ENCODE assay signal across 12 cellular contexts in genomic region chr17:44083250-44083849, GRCh38. TPM values are rescaled to one million over a fixed set of nuclear protein-coding genes. Genes with fewer than 3 reads are reported as not detected.
DNase-seq lines count a peak whose midpoint lies in the region; ATAC-seq and TF ChIP-seq lines count a peak whose summit lies in the region.
"Had no signal": no experiment of that assay in that cellular context is flagged by ENCODE, and none has a peak within 500 bp of the region (broad histone marks: within the 10 kb centered on the region; RNA-seq: fewer than 3 reads in every experiment).

No MANE protein-coding gene starts in this region.

- peak; percentile 27 for TF ChIP-seq CTCF in AG04449 (IDR thresholded peaks at IDR 0.05; ENCODE audit: insufficient read depth, low read length, missing control alignments)
- peak; percentile 32 for TF ChIP-seq CTCF in GM13977 (IDR thresholded peaks at IDR 0.05; ENCODE audit: extremely low read depth, insufficient read depth, missing control alignments)
- no peak for TF ChIP-seq CTCF in glutamatergic neuron (IDR thresholded peaks at IDR 0.05; ENCODE audit: partially characterized antibody, unreplicated experiment)

- no peak overlapping the region for H3K4me3 ChIP-seq in AG04449 (ENCODE audit: low read depth, low read length)
- H3K4me3 ChIP-seq: testis had no signal

- no peak overlapping the region for H3K4me3 Mint-ChIP-seq in glutamatergic neuron (ENCODE audit: unreplicated experiment)

- CTCF ChIA-PET in AG04449 (lab: Yijun Ruan, JAX) = interaction anchor here (0.7 to 6.2 kb wide), 9 partner anchors 10 to 85 kb away, joined by 3 to 39 read pairs (median 4); partner anchors contain the start of gene G6PC3

- H3K27me3 Mint-ChIP-seq in glutamatergic neuron (ENCODE audit: unreplicated experiment) = peaks cover 8% of the 10 kb centered on the region

- POLR2A ChIA-PET in AG04449 (lab: Yijun Ruan, JAX) = interaction anchor here (1.4 kb wide), 1 partner anchor 40 kb away, joined by 4 read pairs; the partner anchor contains the start of gene HDAC5

- peak overlapping the region; percentile 17 for H3K27ac Mint-ChIP-seq in glutamatergic neuron (ENCODE audit: unreplicated experiment)

- ATAC-seq in HG02610 (IDR thresholded peaks at IDR 0.05; ENCODE audit: unreplicated experiment) = no peak

- H3K9me3 Mint-ChIP-seq in glutamatergic neuron (ENCODE audit: unreplicated experiment) = peaks cover 18% of the 10 kb centered on the region

- in situ Hi-C loops in GM13977 (cut with MboI; ENCODE audit: low pct_unique_long_range_greater_than_20kb, low sequenced_read_pairs, unreplicated experiment) = no loop called here

- DNase-seq in AG04449 (ENCODE audit: low read depth, low spot score) (no peak), GM13977 (ENCODE audit: low spot score) (no peak), SHP77 (lab: John Stamatoyannopoulos, UW) (peak; percentile 68 to 82), glutamatergic neuron (no peak), GM03348 (ENCODE audit: low spot score) (no peak), midbrain (lab: John Stamatoyannopoulos, UW) (no peak), Ammon's horn (ENCODE audit: low spot score) (no peak)
- DNase-seq: foreskin melanocyte, NCI-H1694 treated with DMSO at 0.1 percent for 48 hours, T-helper 9 cell, testis had no signal

- H3K36me3 Mint-ChIP-seq in glutamatergic neuron (ENCODE audit: unreplicated experiment) = no peaks in the 10 kb centered on the region

- peaks cover 9% of the 10 kb centered on the region for H3K4me1 Mint-ChIP-seq in glutamatergic neuron (ENCODE audit: low read depth, unreplicated experiment)

RNA-seq across cellular contexts. Expression of gene G6PC3, which starts 12.8 kb away (rescaled TPM):
- 51.2 TPM for total RNA-seq in glutamatergic neuron (ENCODE audit: unreplicated experiment)

RNA-seq across cellular contexts. Expression of gene LSM12, which starts 16.9 kb away (rescaled TPM):
- 57.9 TPM for total RNA-seq in glutamatergic neuron (ENCODE audit: unreplicated experiment)

RNA-seq across cellular contexts. Expression of gene HDAC5, which starts 40.1 kb away (rescaled TPM):
- 185 TPM for total RNA-seq in glutamatergic neuron (ENCODE audit: unreplicated experiment)

RNA-seq across cellular contexts. Expression of gene HROB, which starts 58.4 kb away (rescaled TPM):
- 3.2 TPM for total RNA-seq in glutamatergic neuron (ENCODE audit: unreplicated experiment)

Comparison
In these comparisons a context has a peak if more than half of its experiments do, and no peak if none do; other contexts are left out.
1. DNase-seq: peak in SHP77 (2 of 2); none in AG04449 (single experiment), GM13977 (single experiment), glutamatergic neuron (single experiment), GM03348 (single experiment), midbrain (single experiment) and Ammon's horn (single experiment).